In genomic region chr12:52395761-52396434, GRCh38 we compare ENCODE assay signal across 8 cellular contexts. TPM values are rescaled to one million over a fixed set of nuclear protein-coding genes. Genes with fewer than 3 reads are reported as not detected.
DNase-seq lines count a peak whose midpoint lies in the region; ATAC-seq and TF ChIP-seq lines count a peak whose summit lies in the region.

No MANE protein-coding gene starts in this region.

- H3K27ac ChIP-seq in Peyer's patch: no peak overlapping the region

- H3K4me3 ChIP-seq in Peyer's patch: no peak overlapping the region

- H3K4me1 ChIP-seq in Peyer's patch: no peaks in the 10 kb centered on the region

- peak; percentile 46 for DNase-seq in AG20443 (ENCODE audit: low spot score)
- DNase-seq in GM13977 (ENCODE audit: low spot score): no peak
- peak in 2 of 3 donors; percentile 55 to 56 for DNase-seq in Peyer's patch
- peak; percentile 95 for DNase-seq in islet precursor cell
- no peak for DNase-seq in superior temporal gyrus (ENCODE audit: extremely low spot score)
- DNase-seq in effector CD4-positive, alpha-beta T cell: no peak
- no peak for DNase-seq in mesenteric fat pad (ENCODE audit: low spot score)

- no peak for ATAC-seq in GM19023 (IDR thresholded peaks at IDR 0.05; ENCODE audit: unreplicated experiment)

- TF ChIP-seq CTCF in GM13977 (IDR thresholded peaks at IDR 0.05; ENCODE audit: extremely low read depth, insufficient read depth, missing control alignments) (peak; percentile 17), Peyer's patch (IDR thresholded peaks at IDR 0.05) (peak in 4 of 6 experiments; percentile 17 to 37 (median 31))

- TF ChIP-seq POLR2A in Peyer's patch (IDR thresholded peaks at IDR 0.05): no peak

- H3K9me3 ChIP-seq in Peyer's patch: no peaks in the 10 kb centered on the region

- in situ Hi-C loops in GM13977 (cut with MboI; ENCODE audit: low pct_unique_long_range_greater_than_20kb, low sequenced_read_pairs, unreplicated experiment): loop anchor here (25.0 kb wide), 1 partner anchor 591 kb away; no protein-coding TSS in a partner anchor

- H3K27me3 ChIP-seq in Peyer's patch: no peaks in the 10 kb centered on the region

- H3K36me3 ChIP-seq in Peyer's patch: no peaks in the 10 kb centered on the region

RNA-seq across cellular contexts. Expression of gene KRT82, which starts 10.2 kb away (rescaled TPM):
- total RNA-seq in Peyer's patch (not detected), mesenteric fat pad (not detected)

RNA-seq across cellular contexts. Expression of gene KRT84, which starts 10.4 kb away (rescaled TPM):
- total RNA-seq in Peyer's patch (not detected), mesenteric fat pad (not detected)

RNA-seq across cellular contexts. Expression of gene KRT85, which starts 28.6 kb away (rescaled TPM):
- total RNA-seq in Peyer's patch (not detected), mesenteric fat pad (not detected)

RNA-seq across cellular contexts. Expression of gene KRT75, which starts 38.3 kb away (rescaled TPM):
- total RNA-seq in Peyer's patch: not detected
- not detected for total RNA-seq in mesenteric fat pad

RNA-seq across cellular contexts. Expression of gene KRT6B, which starts 56.0 kb away (rescaled TPM):
- not detected for total RNA-seq in Peyer's patch
- total RNA-seq in mesenteric fat pad: not detected

Comparison
In these comparisons a context has a peak if more than half of its experiments do, and no peak if none do; other contexts are left out.
1. DNase-seq: peak in AG20443 (single experiment), Peyer's patch (2 of 3) and islet precursor cell (single experiment); none in GM13977 (single experiment), superior temporal gyrus (single experiment), effector CD4-positive, alpha-beta T cell (single experiment) and mesenteric fat pad (single experiment).